ENCODE assay signal across 1 cellular context in genomic region chr3:136879510-136879909, GRCh38.
TF ChIP-seq lines count a peak whose summit lies in the region.

No MANE protein-coding gene starts in this region.

TF ChIP-seq in K562, 482 proteins besides CTCF, POLR2A, EP300 and RAD21:
- TF ChIP-seq, protein P1, sequence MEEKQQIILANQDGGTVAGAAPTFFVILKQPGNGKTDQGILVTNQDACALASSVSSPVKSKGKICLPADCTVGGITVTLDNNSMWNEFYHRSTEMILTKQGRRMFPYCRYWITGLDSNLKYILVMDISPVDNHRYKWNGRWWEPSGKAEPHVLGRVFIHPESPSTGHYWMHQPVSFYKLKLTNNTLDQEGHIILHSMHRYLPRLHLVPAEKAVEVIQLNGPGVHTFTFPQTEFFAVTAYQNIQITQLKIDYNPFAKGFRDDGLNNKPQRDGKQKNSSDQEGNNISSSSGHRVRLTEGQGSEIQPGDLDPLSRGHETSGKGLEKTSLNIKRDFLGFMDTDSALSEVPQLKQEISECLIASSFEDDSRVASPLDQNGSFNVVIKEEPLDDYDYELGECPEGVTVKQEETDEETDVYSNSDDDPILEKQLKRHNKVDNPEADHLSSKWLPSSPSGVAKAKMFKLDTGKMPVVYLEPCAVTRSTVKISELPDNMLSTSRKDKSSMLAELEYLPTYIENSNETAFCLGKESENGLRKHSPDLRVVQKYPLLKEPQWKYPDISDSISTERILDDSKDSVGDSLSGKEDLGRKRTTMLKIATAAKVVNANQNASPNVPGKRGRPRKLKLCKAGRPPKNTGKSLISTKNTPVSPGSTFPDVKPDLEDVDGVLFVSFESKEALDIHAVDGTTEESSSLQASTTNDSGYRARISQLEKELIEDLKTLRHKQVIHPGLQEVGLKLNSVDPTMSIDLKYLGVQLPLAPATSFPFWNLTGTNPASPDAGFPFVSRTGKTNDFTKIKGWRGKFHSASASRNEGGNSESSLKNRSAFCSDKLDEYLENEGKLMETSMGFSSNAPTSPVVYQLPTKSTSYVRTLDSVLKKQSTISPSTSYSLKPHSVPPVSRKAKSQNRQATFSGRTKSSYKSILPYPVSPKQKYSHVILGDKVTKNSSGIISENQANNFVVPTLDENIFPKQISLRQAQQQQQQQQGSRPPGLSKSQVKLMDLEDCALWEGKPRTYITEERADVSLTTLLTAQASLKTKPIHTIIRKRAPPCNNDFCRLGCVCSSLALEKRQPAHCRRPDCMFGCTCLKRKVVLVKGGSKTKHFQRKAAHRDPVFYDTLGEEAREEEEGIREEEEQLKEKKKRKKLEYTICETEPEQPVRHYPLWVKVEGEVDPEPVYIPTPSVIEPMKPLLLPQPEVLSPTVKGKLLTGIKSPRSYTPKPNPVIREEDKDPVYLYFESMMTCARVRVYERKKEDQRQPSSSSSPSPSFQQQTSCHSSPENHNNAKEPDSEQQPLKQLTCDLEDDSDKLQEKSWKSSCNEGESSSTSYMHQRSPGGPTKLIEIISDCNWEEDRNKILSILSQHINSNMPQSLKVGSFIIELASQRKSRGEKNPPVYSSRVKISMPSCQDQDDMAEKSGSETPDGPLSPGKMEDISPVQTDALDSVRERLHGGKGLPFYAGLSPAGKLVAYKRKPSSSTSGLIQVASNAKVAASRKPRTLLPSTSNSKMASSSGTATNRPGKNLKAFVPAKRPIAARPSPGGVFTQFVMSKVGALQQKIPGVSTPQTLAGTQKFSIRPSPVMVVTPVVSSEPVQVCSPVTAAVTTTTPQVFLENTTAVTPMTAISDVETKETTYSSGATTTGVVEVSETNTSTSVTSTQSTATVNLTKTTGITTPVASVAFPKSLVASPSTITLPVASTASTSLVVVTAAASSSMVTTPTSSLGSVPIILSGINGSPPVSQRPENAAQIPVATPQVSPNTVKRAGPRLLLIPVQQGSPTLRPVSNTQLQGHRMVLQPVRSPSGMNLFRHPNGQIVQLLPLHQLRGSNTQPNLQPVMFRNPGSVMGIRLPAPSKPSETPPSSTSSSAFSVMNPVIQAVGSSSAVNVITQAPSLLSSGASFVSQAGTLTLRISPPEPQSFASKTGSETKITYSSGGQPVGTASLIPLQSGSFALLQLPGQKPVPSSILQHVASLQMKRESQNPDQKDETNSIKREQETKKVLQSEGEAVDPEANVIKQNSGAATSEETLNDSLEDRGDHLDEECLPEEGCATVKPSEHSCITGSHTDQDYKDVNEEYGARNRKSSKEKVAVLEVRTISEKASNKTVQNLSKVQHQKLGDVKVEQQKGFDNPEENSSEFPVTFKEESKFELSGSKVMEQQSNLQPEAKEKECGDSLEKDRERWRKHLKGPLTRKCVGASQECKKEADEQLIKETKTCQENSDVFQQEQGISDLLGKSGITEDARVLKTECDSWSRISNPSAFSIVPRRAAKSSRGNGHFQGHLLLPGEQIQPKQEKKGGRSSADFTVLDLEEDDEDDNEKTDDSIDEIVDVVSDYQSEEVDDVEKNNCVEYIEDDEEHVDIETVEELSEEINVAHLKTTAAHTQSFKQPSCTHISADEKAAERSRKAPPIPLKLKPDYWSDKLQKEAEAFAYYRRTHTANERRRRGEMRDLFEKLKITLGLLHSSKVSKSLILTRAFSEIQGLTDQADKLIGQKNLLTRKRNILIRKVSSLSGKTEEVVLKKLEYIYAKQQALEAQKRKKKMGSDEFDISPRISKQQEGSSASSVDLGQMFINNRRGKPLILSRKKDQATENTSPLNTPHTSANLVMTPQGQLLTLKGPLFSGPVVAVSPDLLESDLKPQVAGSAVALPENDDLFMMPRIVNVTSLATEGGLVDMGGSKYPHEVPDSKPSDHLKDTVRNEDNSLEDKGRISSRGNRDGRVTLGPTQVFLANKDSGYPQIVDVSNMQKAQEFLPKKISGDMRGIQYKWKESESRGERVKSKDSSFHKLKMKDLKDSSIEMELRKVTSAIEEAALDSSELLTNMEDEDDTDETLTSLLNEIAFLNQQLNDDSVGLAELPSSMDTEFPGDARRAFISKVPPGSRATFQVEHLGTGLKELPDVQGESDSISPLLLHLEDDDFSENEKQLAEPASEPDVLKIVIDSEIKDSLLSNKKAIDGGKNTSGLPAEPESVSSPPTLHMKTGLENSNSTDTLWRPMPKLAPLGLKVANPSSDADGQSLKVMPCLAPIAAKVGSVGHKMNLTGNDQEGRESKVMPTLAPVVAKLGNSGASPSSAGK (IDR thresholded peaks at IDR 0.05), result peak; percentile 21; the same call in 1 of the 2 replicates
- TF ChIP-seq RBM25 (IDR thresholded peaks at IDR 0.05; ENCODE audit: low read depth, low read length, severe bottlenecking) (peak; percentile 18), BCOR (IDR thresholded peaks at IDR 0.05) (peak; percentile 40; the same call in 1 of the 2 replicates), ZNF146 (CRISPR knock-in tag; IDR thresholded peaks at IDR 0.05; ENCODE audit: unreplicated experiment) (peak; percentile 73)
